22 cellular contexts compared by ENCODE assay signal in the genomic region with DNA sequence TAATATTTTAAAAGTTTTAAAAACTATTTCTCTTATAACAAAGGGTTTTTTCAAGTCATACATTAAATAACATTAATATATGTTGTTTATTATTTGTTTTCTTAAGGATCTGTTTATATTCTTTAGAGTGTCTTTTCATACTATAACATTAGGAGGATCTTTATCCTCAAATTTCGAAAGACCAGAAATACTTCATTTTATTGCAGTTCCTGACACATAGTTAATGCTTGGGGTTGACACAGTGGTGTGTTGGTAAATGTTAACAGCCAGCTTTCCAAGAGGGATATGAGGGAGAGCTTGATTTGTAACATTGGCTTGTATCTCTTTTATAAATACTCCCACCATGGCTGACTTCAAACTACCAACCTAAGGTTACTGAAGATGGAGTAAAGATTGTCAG.
"Had no signal": no experiment of that assay in that cellular context is flagged by ENCODE, and none has a peak within 500 bp of the region (broad histone marks: within the 10 kb centered on the region; RNA-seq: fewer than 3 reads in every experiment).

No MANE protein-coding gene starts in this region.

- H3K36me3 ChIP-seq: adrenal gland had no signal

- DNase-seq: activated CD4-positive, alpha-beta T cell treated with anti-CD3 and anti-CD28 coated beads, Interleukin-2, amount 10 ng/mL, durations not matched to agents 24 days and 14 days; activated CD4-positive, alpha-beta T cell treated with anti-CD3 and anti-CD28 coated beads, Interleukin-2, amount 50 U/mL, for 4 hours; activated CD8-positive, alpha-beta T cell treated with anti-CD3 and anti-CD28 coated beads for 36 hours; activated gamma-delta T cell; activated naive CD4-positive, alpha-beta T cell treated with Interleukin-2 at 50 U/mL for 16 hours; activated naive CD8-positive, alpha-beta T cell treated with anti-CD3 and anti-CD28 coated beads, Interleukin-2, amount 10 ng/mL, durations not matched to agents 7 days and 5 days; activated T-cell treated with anti-CD3 and anti-CD28 coated beads, Interleukin-2, amount 50 U/mL, for 24 hours; adrenal gland; anterior cingulate cortex; central memory CD4-positive, alpha-beta T cell; Karpas-422; MG63; MV-4-11; NCI-H1092; NCI-H1436 treated with DMSO at 0.1 percent for 48 hours; NCI-H1694 treated with DMSO at 0.1 percent for 48 hours; NCI-H2029; NCI-H345; NCI-H524 treated with DMSO at 0.1 percent for 48 hours; SHP77; SJCRH30 had no signal

- H3K27ac ChIP-seq: adrenal gland, SJCRH30, SK-N-MC had no signal

- H3K27me3 ChIP-seq: adrenal gland, MG63, SJCRH30 had no signal

- H3K9me3 ChIP-seq: adrenal gland, MG63, SJCRH30 had no signal

- H3K4me3 ChIP-seq: adrenal gland, MG63, SJCRH30, SK-N-MC had no signal

- H3K4me1 ChIP-seq: adrenal gland, SJCRH30 had no signal
